ENCODE assay signal across 17 cellular contexts in the genomic region with DNA sequence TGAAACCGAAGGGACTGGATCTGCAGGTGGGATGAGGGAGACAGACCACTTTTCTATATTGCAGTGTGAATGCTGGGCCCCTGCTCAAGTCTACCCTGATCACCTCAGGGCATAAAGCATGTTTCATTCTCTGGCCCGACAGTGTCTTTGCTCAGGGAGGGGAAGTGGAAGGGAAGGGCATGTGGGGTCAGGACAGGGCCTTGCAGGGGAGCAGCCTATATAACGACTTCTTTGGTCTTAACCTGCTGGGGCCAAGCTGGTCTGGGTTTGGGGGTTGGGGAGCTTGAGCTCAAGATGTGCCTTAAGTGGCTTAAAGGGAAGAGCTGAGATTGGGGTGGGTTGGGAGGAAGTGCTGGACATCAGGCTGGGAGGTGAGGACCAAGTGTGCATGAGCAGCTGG.
DNase-seq lines count a peak whose midpoint lies in the region; ATAC-seq and TF ChIP-seq lines count a peak whose summit lies in the region.
"Had no signal": no experiment of that assay in that cellular context is flagged by ENCODE, and none has a peak within 500 bp of the region (broad histone marks: within the 10 kb centered on the region; RNA-seq: fewer than 3 reads in every experiment).

No MANE protein-coding gene starts in this region.

- no peak overlapping the region for H3K27ac Mint-ChIP-seq in naive thymus-derived CD8-positive, alpha-beta T cell
- H3K27ac Mint-ChIP-seq in WTC11: no peak overlapping the region
- H3K27ac Mint-ChIP-seq: B cell; CD4-positive, CD25-positive, alpha-beta regulatory T cell; CD8-positive, alpha-beta T cell; HFFc6 had no signal

- DNase-seq in GM13976 (ENCODE audit: low spot score): peak; percentile 9
- DNase-seq in ecto neural progenitor cell (ENCODE audit: low spot score): peak; percentile 24
- DNase-seq in osteoblast (ENCODE audit: insufficient read length, low spot score, missing footprints): peak; percentile 55
- no peak for DNase-seq in naive thymus-derived CD8-positive, alpha-beta T cell
- DNase-seq in WTC11 (ENCODE audit: low spot score): no peak
- DNase-seq in 8988T: no peak
- DNase-seq: Caco-2; CD4-positive, CD25-positive, alpha-beta regulatory T cell; DMS153; DND-41; GOT3; HFFc6 had no signal

- in situ Hi-C loops in GM13976 (cut with MboI; ENCODE audit: low sequenced_read_pairs, unreplicated experiment): no loop called here

- H3K4me1 ChIP-seq in osteoblast (ENCODE audit: insufficient read depth, low read length): no peaks in the 10 kb centered on the region
- H3K4me1 ChIP-seq: Caco-2, HAP-1 had no signal

- no peaks in the 10 kb centered on the region for H3K79me2 ChIP-seq in osteoblast (ENCODE audit: insufficient read depth, low read length)

- H3K9me3 ChIP-seq in osteoblast (ENCODE audit: low read depth, low read length): no peaks in the 10 kb centered on the region
- H3K9me3 ChIP-seq: BLaER1, Caco-2, HAP-1 had no signal

- peaks cover 0 to 3% (median 0%) of the 10 kb centered on the region in 5 donors for H3K27me3 Mint-ChIP-seq in naive thymus-derived CD8-positive, alpha-beta T cell
- no peaks in the 10 kb centered on the region for H3K27me3 Mint-ChIP-seq in WTC11 (ENCODE audit: low read depth)
- H3K27me3 Mint-ChIP-seq: B cell; CD4-positive, CD25-positive, alpha-beta regulatory T cell had no signal

- no peak for ATAC-seq in naive thymus-derived CD8-positive, alpha-beta T cell
- ATAC-seq in WTC11: no peak
- ATAC-seq: CD8-positive, alpha-beta T cell had no signal

- no peak overlapping the region for H3K4me3 Mint-ChIP-seq in naive thymus-derived CD8-positive, alpha-beta T cell
- no peak overlapping the region for H3K4me3 Mint-ChIP-seq in WTC11
- H3K4me3 Mint-ChIP-seq: B cell; CD4-positive, CD25-positive, alpha-beta regulatory T cell; CD8-positive, alpha-beta T cell; HFFc6 had no signal

- H3K4me1 Mint-ChIP-seq in naive thymus-derived CD8-positive, alpha-beta T cell: peaks cover 0 to 3% (median 0%) of the 10 kb centered on the region in 4 donors
- no peaks in the 10 kb centered on the region for H3K4me1 Mint-ChIP-seq in WTC11
- H3K4me1 Mint-ChIP-seq: B cell; CD4-positive, CD25-positive, alpha-beta regulatory T cell had no signal

- CTCF ChIA-PET in WTC11 (lab: Charles Lee): no interaction called here

- H3K9me3 Mint-ChIP-seq in naive thymus-derived CD8-positive, alpha-beta T cell: peaks cover 0 to 3% (median 0%) of the 10 kb centered on the region in 9 donors
- H3K9me3 Mint-ChIP-seq in WTC11: no peaks in the 10 kb centered on the region; the same call in 1 of the 2 replicates
- H3K9me3 Mint-ChIP-seq: CD8-positive, alpha-beta T cell; HFFc6 had no signal

- H3K36me3 ChIP-seq in osteoblast (ENCODE audit: insufficient read depth, low read length): no peaks in the 10 kb centered on the region
- H3K36me3 ChIP-seq: HAP-1 had no signal

- TF ChIP-seq CTCF in GM13976 (IDR thresholded peaks at IDR 0.05; ENCODE audit: borderline replicate concordance, control extremely low read depth, extremely low read depth, insufficient read depth, missing control alignments) (no peak), osteoblast (IDR thresholded peaks at IDR 0.05; ENCODE audit: extremely low read depth, low read depth, low read length) (no peak), WTC11 (IDR thresholded peaks at IDR 0.05) (no peak)

- no peak overlapping the region for H2AFZ ChIP-seq in osteoblast (ENCODE audit: low read length)

- no peak overlapping the region for H3K4me2 ChIP-seq in osteoblast (ENCODE audit: insufficient read depth, low read length)

- no peaks in the 10 kb centered on the region for H3K36me3 Mint-ChIP-seq in naive thymus-derived CD8-positive, alpha-beta T cell
- no peaks in the 10 kb centered on the region for H3K36me3 Mint-ChIP-seq in WTC11
- H3K36me3 Mint-ChIP-seq: CD4-positive, CD25-positive, alpha-beta regulatory T cell; CD8-positive, alpha-beta T cell had no signal

- POLR2A ChIA-PET in naive thymus-derived CD8-positive, alpha-beta T cell (lab: Charles Lee): no interaction called here
- POLR2A ChIA-PET in WTC11 (lab: Charles Lee): no interaction called here

- no peaks in the 10 kb centered on the region for H4K20me1 ChIP-seq in osteoblast (ENCODE audit: insufficient read depth, low read length)
- H4K20me1 ChIP-seq: BLaER1 had no signal

- H3K27ac ChIP-seq in osteoblast (ENCODE audit: low read depth, low read length): no peak overlapping the region
- H3K27ac ChIP-seq: BLaER1, C4-2B had no signal

- peaks cover 6% of the 10 kb centered on the region for H3K27me3 ChIP-seq in osteoblast (ENCODE audit: insufficient read depth, low read length)
- H3K27me3 ChIP-seq: BLaER1 had no signal

- no peak overlapping the region for H3K4me3 ChIP-seq in osteoblast (ENCODE audit: insufficient read depth, low read length)
- H3K4me3 ChIP-seq: BLaER1, HAP-1 had no signal

TF ChIP-seq in WTC11, 78 proteins besides CTCF, POLR2A, EP300 and RAD21:
- no peak for TF ChIP-seq SMAD3 (CRISPR knock-in tag; IDR thresholded peaks at IDR 0.05; ENCODE audit: borderline replicate concordance)
- TF ChIP-seq, protein P1, sequence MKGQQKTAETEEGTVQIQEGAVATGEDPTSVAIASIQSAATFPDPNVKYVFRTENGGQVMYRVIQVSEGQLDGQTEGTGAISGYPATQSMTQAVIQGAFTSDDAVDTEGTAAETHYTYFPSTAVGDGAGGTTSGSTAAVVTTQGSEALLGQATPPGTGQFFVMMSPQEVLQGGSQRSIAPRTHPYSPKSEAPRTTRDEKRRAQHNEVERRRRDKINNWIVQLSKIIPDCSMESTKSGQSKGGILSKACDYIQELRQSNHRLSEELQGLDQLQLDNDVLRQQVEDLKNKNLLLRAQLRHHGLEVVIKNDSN (CRISPR knock-in tag; IDR thresholded peaks at IDR 0.05): no peak
- TF ChIP-seq TEAD1 (CRISPR knock-in tag; IDR thresholded peaks at IDR 0.05): no peak
- TF ChIP-seq TCF7 (CRISPR knock-in tag; IDR thresholded peaks at IDR 0.05; ENCODE audit: low read depth): no peak
- TF ChIP-seq, protein P2, sequence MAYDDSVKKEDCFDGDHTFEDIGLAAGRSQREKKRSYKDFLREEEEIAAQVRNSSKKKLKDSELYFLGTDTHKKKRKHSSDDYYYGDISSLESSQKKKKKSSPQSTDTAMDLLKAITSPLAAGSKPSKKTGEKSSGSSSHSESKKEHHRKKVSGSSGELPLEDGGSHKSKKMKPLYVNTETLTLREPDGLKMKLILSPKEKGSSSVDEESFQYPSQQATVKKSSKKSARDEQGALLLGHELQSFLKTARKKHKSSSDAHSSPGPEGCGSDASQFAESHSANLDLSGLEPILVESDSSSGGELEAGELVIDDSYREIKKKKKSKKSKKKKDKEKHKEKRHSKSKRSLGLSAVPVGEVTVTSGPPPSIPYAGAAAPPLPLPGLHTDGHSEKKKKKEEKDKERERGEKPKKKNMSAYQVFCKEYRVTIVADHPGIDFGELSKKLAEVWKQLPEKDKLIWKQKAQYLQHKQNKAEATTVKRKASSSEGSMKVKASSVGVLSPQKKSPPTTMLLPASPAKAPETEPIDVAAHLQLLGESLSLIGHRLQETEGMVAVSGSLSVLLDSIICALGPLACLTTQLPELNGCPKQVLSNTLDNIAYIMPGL (CRISPR knock-in tag; IDR thresholded peaks at IDR 0.05): no peak
- TF ChIP-seq NFYB (CRISPR knock-in tag; conservative IDR thresholded peaks at IDR 0.05; ENCODE audit: low read depth): no peak
- TF ChIP-seq ATF1 (CRISPR knock-in tag; IDR thresholded peaks at IDR 0.05): no peak
- TF ChIP-seq, protein P3, sequence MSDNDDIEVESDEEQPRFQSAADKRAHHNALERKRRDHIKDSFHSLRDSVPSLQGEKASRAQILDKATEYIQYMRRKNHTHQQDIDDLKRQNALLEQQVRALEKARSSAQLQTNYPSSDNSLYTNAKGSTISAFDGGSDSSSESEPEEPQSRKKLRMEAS (CRISPR knock-in tag; IDR thresholded peaks at IDR 0.05): no peak
- TF ChIP-seq ZNF232 (CRISPR knock-in tag; IDR thresholded peaks at IDR 0.05): no peak
- TF ChIP-seq, protein P4, sequence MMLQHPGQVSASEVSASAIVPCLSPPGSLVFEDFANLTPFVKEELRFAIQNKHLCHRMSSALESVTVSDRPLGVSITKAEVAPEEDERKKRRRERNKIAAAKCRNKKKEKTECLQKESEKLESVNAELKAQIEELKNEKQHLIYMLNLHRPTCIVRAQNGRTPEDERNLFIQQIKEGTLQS (CRISPR knock-in tag; conservative IDR thresholded peaks at IDR 0.05): no peak
- TF ChIP-seq, protein P5, sequence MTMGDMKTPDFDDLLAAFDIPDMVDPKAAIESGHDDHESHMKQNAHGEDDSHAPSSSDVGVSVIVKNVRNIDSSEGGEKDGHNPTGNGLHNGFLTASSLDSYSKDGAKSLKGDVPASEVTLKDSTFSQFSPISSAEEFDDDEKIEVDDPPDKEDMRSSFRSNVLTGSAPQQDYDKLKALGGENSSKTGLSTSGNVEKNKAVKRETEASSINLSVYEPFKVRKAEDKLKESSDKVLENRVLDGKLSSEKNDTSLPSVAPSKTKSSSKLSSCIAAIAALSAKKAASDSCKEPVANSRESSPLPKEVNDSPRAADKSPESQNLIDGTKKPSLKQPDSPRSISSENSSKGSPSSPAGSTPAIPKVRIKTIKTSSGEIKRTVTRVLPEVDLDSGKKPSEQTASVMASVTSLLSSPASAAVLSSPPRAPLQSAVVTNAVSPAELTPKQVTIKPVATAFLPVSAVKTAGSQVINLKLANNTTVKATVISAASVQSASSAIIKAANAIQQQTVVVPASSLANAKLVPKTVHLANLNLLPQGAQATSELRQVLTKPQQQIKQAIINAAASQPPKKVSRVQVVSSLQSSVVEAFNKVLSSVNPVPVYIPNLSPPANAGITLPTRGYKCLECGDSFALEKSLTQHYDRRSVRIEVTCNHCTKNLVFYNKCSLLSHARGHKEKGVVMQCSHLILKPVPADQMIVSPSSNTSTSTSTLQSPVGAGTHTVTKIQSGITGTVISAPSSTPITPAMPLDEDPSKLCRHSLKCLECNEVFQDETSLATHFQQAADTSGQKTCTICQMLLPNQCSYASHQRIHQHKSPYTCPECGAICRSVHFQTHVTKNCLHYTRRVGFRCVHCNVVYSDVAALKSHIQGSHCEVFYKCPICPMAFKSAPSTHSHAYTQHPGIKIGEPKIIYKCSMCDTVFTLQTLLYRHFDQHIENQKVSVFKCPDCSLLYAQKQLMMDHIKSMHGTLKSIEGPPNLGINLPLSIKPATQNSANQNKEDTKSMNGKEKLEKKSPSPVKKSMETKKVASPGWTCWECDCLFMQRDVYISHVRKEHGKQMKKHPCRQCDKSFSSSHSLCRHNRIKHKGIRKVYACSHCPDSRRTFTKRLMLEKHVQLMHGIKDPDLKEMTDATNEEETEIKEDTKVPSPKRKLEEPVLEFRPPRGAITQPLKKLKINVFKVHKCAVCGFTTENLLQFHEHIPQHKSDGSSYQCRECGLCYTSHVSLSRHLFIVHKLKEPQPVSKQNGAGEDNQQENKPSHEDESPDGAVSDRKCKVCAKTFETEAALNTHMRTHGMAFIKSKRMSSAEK (CRISPR knock-in tag; IDR thresholded peaks at IDR 0.05; ENCODE audit: borderline replicate concordance): no peak
TF ChIP-seq in WTC11: peak in this region for 0.

Comparison
In these comparisons a context has a peak if more than half of its experiments do, and no peak if none do; other contexts are left out.
1. DNase-seq: peak in GM13976 (single experiment), ecto neural progenitor cell (single experiment) and osteoblast (single experiment); none in naive thymus-derived CD8-positive, alpha-beta T cell (0 of 10), WTC11 (single experiment) and 8988T (single experiment).